ENCODE assay signal across 21 cellular contexts in genomic region chr7:158724658-158725505, GRCh38.
"Had no signal": no experiment of that assay in that cellular context is flagged by ENCODE, and none has a peak within 500 bp of the region (broad histone marks: within the 10 kb centered on the region; RNA-seq: fewer than 3 reads in every experiment).

No MANE protein-coding gene starts in this region.

- H3K4me2 ChIP-seq: PC-9 had no signal

- H3K9me3 Mint-ChIP-seq: activated CD8-positive, alpha-beta T cell treated with anti-CD3 and anti-CD28 coated beads for 36 hours; activated T-cell treated with anti-CD3 and anti-CD28 coated beads, Interleukin-2, amount 50 U/mL, for 24 hours; activated T-helper 1 cell treated with anti-CD3 and anti-CD28 coated beads, Interleukin-12 subunit alpha, Interleukin-12 subunit beta, Interleukin-2, Interleukin-4 antibody, amounts not matched to agents 30 ng/mL and 10 ng/mL and 1 ng/mL, durations not matched to agents 14 hours and 24 hours and 36 hours; T-cell had no signal

- H3K27me3 ChIP-seq: brain microvascular endothelial cell had no signal

- H2AFZ ChIP-seq: PC-9 had no signal

- H3K27ac ChIP-seq: brain microvascular endothelial cell, PC-9, VCaP had no signal

- DNase-seq: activated CD4-positive, CD25-positive, alpha-beta regulatory T cell; activated CD8-positive, alpha-beta T cell treated with anti-CD3 and anti-CD28 coated beads for 36 hours; activated effector memory CD4-positive, alpha-beta T cell treated with anti-CD3 and anti-CD28 coated beads, Interleukin-2, amount 50 U/mL, for 16 hours; activated naive CD4-positive, alpha-beta T cell treated with Interleukin-2 at 50 U/mL for 16 hours; activated T-cell treated with anti-CD3 and anti-CD28 coated beads, Interleukin-2, amount 50 U/mL, for 24 hours; brain microvascular endothelial cell; cerebellar nuclear complex; Kasumi-1; KBM-7; NCI-H1105 treated with DMSO at 0.1 percent for 48 hours; NCI-H1436 treated with DMSO at 0.1 percent for 48 hours; NCI-H187; NCI-H2081; NCI-H446; NCI-H524; PC-9; SHP77 treated with DMSO at 0.1 percent for 48 hours; T-cell; T-helper 2 cell had no signal

- ATAC-seq: activated CD8-positive, alpha-beta T cell treated with anti-CD3 and anti-CD28 coated beads for 36 hours; T-cell had no signal

- H3K27me3 Mint-ChIP-seq: activated CD8-positive, alpha-beta T cell treated with anti-CD3 and anti-CD28 coated beads for 36 hours; activated T-cell treated with anti-CD3 and anti-CD28 coated beads, Interleukin-2, amount 50 U/mL, for 24 hours; T-cell had no signal

- H3K4me3 Mint-ChIP-seq: activated CD8-positive, alpha-beta T cell treated with anti-CD3 and anti-CD28 coated beads for 36 hours; activated T-cell treated with anti-CD3 and anti-CD28 coated beads, Interleukin-2, amount 50 U/mL, for 24 hours; activated T-helper 1 cell treated with anti-CD3 and anti-CD28 coated beads, Interleukin-12 subunit alpha, Interleukin-12 subunit beta, Interleukin-2, Interleukin-4 antibody, amounts not matched to agents 30 ng/mL and 10 ng/mL and 1 ng/mL, durations not matched to agents 14 hours and 24 hours and 36 hours; T-cell had no signal

- H3K4me3 ChIP-seq: PC-9 had no signal

- H3K27ac Mint-ChIP-seq: activated CD8-positive, alpha-beta T cell treated with anti-CD3 and anti-CD28 coated beads for 36 hours; activated T-cell treated with anti-CD3 and anti-CD28 coated beads, Interleukin-2, amount 50 U/mL, for 24 hours; activated T-helper 1 cell treated with anti-CD3 and anti-CD28 coated beads, Interleukin-12 subunit alpha, Interleukin-12 subunit beta, Interleukin-2, Interleukin-4 antibody, amounts not matched to agents 30 ng/mL and 10 ng/mL and 1 ng/mL, durations not matched to agents 14 hours and 24 hours and 36 hours; T-cell had no signal
